8 cellular contexts compared by ENCODE assay signal in genomic region chr19:45882652-45883585, GRCh38. TPM values are rescaled to one million over a fixed set of nuclear protein-coding genes. Genes with fewer than 3 reads are reported as not detected.
A peak's percentile ranks its signal among the peaks of the same experiment; 100 is the strongest.
DNase-seq lines count a peak whose midpoint lies in the region; ATAC-seq and TF ChIP-seq lines count a peak whose summit lies in the region.

No MANE protein-coding gene starts in this region.

- H3K4me3 ChIP-seq in Loucy (ENCODE audit: low read length, poor library complexity, severe bottlenecking), result peak overlapping the region; percentile 69
- H3K4me3 ChIP-seq in heart right ventricle, result peak overlapping the region in 5 of 10 donors; percentile 3 to 26 (median 12)
- H3K4me3 ChIP-seq in upper lobe of right lung, result peak overlapping the region; percentile 14

- H3K36me3 ChIP-seq in Loucy (ENCODE audit: insufficient read depth, low read length), result no peaks in the 10 kb centered on the region
- H3K36me3 ChIP-seq in heart right ventricle, result peaks cover 0 to 15% (median 7%) of the 10 kb centered on the region in 9 donors
- H3K36me3 ChIP-seq in upper lobe of right lung, result no peaks in the 10 kb centered on the region

- intact Hi-C loops in heart right ventricle (cut with DNase I), result loop anchor here in 2 of 10 donors (2.0 to 10.0 kb wide), 2 partner anchors 18 to 68 kb away; partner anchors contain the start of genes FOXA3 (in 1 of the 2) and RSPH6A (in 1 of the 2)
- intact Hi-C loops in upper lobe of right lung (cut with DNase I), result no loop called here

- peaks cover 3% of the 10 kb centered on the region for H3K27me3 Mint-ChIP-seq in activated naive CD8-positive, alpha-beta T cell treated with anti-CD3 and anti-CD28 coated beads, Interleukin-2, amount 50 U/mL, for 24 hours
- H3K27me3 Mint-ChIP-seq in progenitor cell of endocrine pancreas, result no peaks in the 10 kb centered on the region

- DNase-seq in NCI-H1436 (lab: John Stamatoyannopoulos, UW) (peak; percentile 81), NCI-H1436 treated with DMSO at 0.1 percent for 48 hours (lab: John Stamatoyannopoulos, UW) (no peak), SW480 (ENCODE audit: low spot score) (peak; percentile 95), heart right ventricle (peak; percentile 63 to 80), progenitor cell of endocrine pancreas (ENCODE audit: low spot score, unreplicated experiment) (peak; percentile 90), upper lobe of right lung (peak; percentile 91)
- DNase-seq in activated naive CD8-positive, alpha-beta T cell treated with anti-CD3 and anti-CD28 coated beads, Interleukin-2, amount 50 U/mL, for 24 hours, result peak; percentile 92

- no peaks in the 10 kb centered on the region for H3K27me3 ChIP-seq in Loucy (ENCODE audit: insufficient read depth, low read length, poor library complexity, severe bottlenecking)
- H3K27me3 ChIP-seq in heart right ventricle, result peaks cover 0 to 12% (median 0%) of the 10 kb centered on the region in 7 donors
- no peaks in the 10 kb centered on the region for H3K27me3 ChIP-seq in upper lobe of right lung

- TF ChIP-seq CTCF in Loucy (conservative IDR thresholded peaks at IDR 0.05; ENCODE audit: low read length), result peak; percentile 100
- peak; percentile 69 to 94 (median 86) for TF ChIP-seq CTCF in heart right ventricle (IDR thresholded peaks at IDR 0.05)
- peak; percentile 99 for TF ChIP-seq CTCF in progenitor cell of endocrine pancreas (IDR thresholded peaks at IDR 0.05; ENCODE audit: unreplicated experiment)
- TF ChIP-seq CTCF in upper lobe of right lung (IDR thresholded peaks at IDR 0.05), result peak; percentile 88

- H3K9ac ChIP-seq in Loucy (ENCODE audit: low read depth, low read length, poor library complexity, severe bottlenecking), result peak overlapping the region; percentile 42

- 22 to 28% methylated on average over 47 of the region's 47 CpGs for WGBS in heart right ventricle, 2 donors

- no peak overlapping the region for H2AFZ ChIP-seq in Loucy (ENCODE audit: low read length)

- H3K4me3 Mint-ChIP-seq in activated naive CD8-positive, alpha-beta T cell treated with anti-CD3 and anti-CD28 coated beads, Interleukin-2, amount 50 U/mL, for 24 hours, result peak overlapping the region; percentile 81
- H3K4me3 Mint-ChIP-seq in progenitor cell of endocrine pancreas (ENCODE audit: low read depth), result peak overlapping the region; percentile 72

- H3K4me1 ChIP-seq in Loucy (ENCODE audit: insufficient read depth, low read length, poor library complexity, severe bottlenecking), result peaks cover 24% of the 10 kb centered on the region
- H3K4me1 ChIP-seq in heart right ventricle, result peaks cover 15 to 45% (median 37%) of the 10 kb centered on the region in 9 donors
- H3K4me1 ChIP-seq in upper lobe of right lung, result peaks cover 32% of the 10 kb centered on the region

- H3K4me1 Mint-ChIP-seq in activated naive CD8-positive, alpha-beta T cell treated with anti-CD3 and anti-CD28 coated beads, Interleukin-2, amount 50 U/mL, for 24 hours, result peaks cover 34% of the 10 kb centered on the region
- H3K4me1 Mint-ChIP-seq in progenitor cell of endocrine pancreas (ENCODE audit: low read depth), result peaks cover 45% of the 10 kb centered on the region

- H3K9me3 Mint-ChIP-seq in activated naive CD8-positive, alpha-beta T cell treated with anti-CD3 and anti-CD28 coated beads, Interleukin-2, amount 50 U/mL, for 24 hours, result no peaks in the 10 kb centered on the region
- no peaks in the 10 kb centered on the region for H3K9me3 Mint-ChIP-seq in progenitor cell of endocrine pancreas (ENCODE audit: low read depth)

- peaks cover 2% of the 10 kb centered on the region for H3K36me3 Mint-ChIP-seq in activated naive CD8-positive, alpha-beta T cell treated with anti-CD3 and anti-CD28 coated beads, Interleukin-2, amount 50 U/mL, for 24 hours (ENCODE audit: low read depth)
- H3K36me3 Mint-ChIP-seq in progenitor cell of endocrine pancreas (ENCODE audit: insufficient read depth), result peaks cover 2% of the 10 kb centered on the region

- no peaks in the 10 kb centered on the region for H3K9me2 ChIP-seq in Loucy (replicated peaks; ENCODE audit: low read depth, low read length)

- peaks cover 27% of the 10 kb centered on the region for H4K20me1 ChIP-seq in Loucy (ENCODE audit: insufficient read depth, low read length, poor library complexity, severe bottlenecking)

- H3K27ac ChIP-seq in heart right ventricle (no peak overlapping the region), upper lobe of right lung (peak overlapping the region; percentile 63)

- peak overlapping the region; percentile 53 for H3K27ac Mint-ChIP-seq in activated naive CD8-positive, alpha-beta T cell treated with anti-CD3 and anti-CD28 coated beads, Interleukin-2, amount 50 U/mL, for 24 hours
- peak overlapping the region; percentile 92 for H3K27ac Mint-ChIP-seq in progenitor cell of endocrine pancreas

- ATAC-seq in activated naive CD8-positive, alpha-beta T cell treated with anti-CD3 and anti-CD28 coated beads, Interleukin-2, amount 50 U/mL, for 24 hours, result peak; percentile 29
- ATAC-seq in heart right ventricle (no peak), upper lobe of right lung (peak; percentile 71)

- H3K79me2 ChIP-seq in Loucy (ENCODE audit: insufficient read depth, low read length), result peaks cover 28% of the 10 kb centered on the region

- H3K9me3 ChIP-seq in Loucy (ENCODE audit: insufficient read depth, low read depth, low read length), result no peaks in the 10 kb centered on the region
- H3K9me3 ChIP-seq in heart right ventricle, result no peaks in the 10 kb centered on the region
- no peaks in the 10 kb centered on the region for H3K9me3 ChIP-seq in upper lobe of right lung

- no peaks in the 10 kb centered on the region for H3F3A ChIP-seq in Loucy (ENCODE audit: low read depth)

- H3K4me2 ChIP-seq in Loucy (ENCODE audit: low read depth, low read length, poor library complexity, severe bottlenecking), result peak overlapping the region; percentile 77

RNA-seq across cellular contexts. Expression of gene IRF2BP1, which starts 3.0 kb away (rescaled TPM):
- total RNA-seq in heart right ventricle, result 10 to 100 TPM; 15.9 to 23.0 (median 20.3) TPM
- 10 to 100 TPM in 1 of 2 donors, 1 to 10 TPM in 1; 8.0 to 13.4 TPM for polyA plus RNA-seq in heart right ventricle
- 30.4 and 35.0 TPM in 2 replicates for total RNA-seq in progenitor cell of endocrine pancreas
- 25.0 TPM for total RNA-seq in upper lobe of right lung

RNA-seq across cellular contexts. Expression of gene FOXA3, which starts 18.8 kb away (rescaled TPM):
- total RNA-seq in heart right ventricle (under 1 TPM in 1 of 10 donors, not detected in 9; 0.11 TPM), progenitor cell of endocrine pancreas (23.5 and 25.4 TPM in 2 replicates), upper lobe of right lung (1.6 TPM)
- under 1 TPM in 1 of 2 donors, not detected in 1; 0.01 TPM for polyA plus RNA-seq in heart right ventricle

RNA-seq across cellular contexts. Expression of gene MYPOP, which starts 19.5 kb away (rescaled TPM):
- total RNA-seq in heart right ventricle (10 to 100 TPM in 6 of 10 donors, 1 to 10 TPM in 4; 8.1 to 17.0 (median 10.3) TPM), progenitor cell of endocrine pancreas (11.1 and 11.8 TPM in 2 replicates), upper lobe of right lung (7.9 TPM)
- 1 to 10 TPM; 7.1 to 8.9 TPM for polyA plus RNA-seq in heart right ventricle

RNA-seq across cellular contexts. Expression of gene SYMPK, which starts 20.0 kb away (rescaled TPM):
- total RNA-seq in heart right ventricle (10 to 100 TPM; 22.4 to 45.0 (median 33.0) TPM), progenitor cell of endocrine pancreas (112 and 114 TPM in 2 replicates), upper lobe of right lung (70.6 TPM)
- 10 to 100 TPM; 30.5 to 75.0 TPM for polyA plus RNA-seq in heart right ventricle

RNA-seq across cellular contexts. Expression of gene NANOS2, which starts 31.7 kb away (rescaled TPM):
- not detected for total RNA-seq in heart right ventricle
- polyA plus RNA-seq in heart right ventricle, result not detected
- total RNA-seq in progenitor cell of endocrine pancreas, result not detected in 2 replicates
- not detected for total RNA-seq in upper lobe of right lung

Comparison
In these comparisons a context has a peak if more than half of its experiments do, and no peak if none do; other contexts are left out.
1. ATAC-seq: peak in activated naive CD8-positive, alpha-beta T cell treated with anti-CD3 and anti-CD28 coated beads, Interleukin-2, amount 50 U/mL, for 24 hours (single experiment) and upper lobe of right lung (single experiment); none in heart right ventricle (0 of 8).
2. Peak in every context shown above with its lines, with median percentiles within 50 percentile points of each other: CTCF ChIP-seq.